In genomic region chr21:17391811-17392340, GRCh38 we compare ENCODE assay signal across 19 cellular contexts.
"Had no signal": no experiment of that assay in that cellular context is flagged by ENCODE, and none has a peak within 500 bp of the region (broad histone marks: within the 10 kb centered on the region; RNA-seq: fewer than 3 reads in every experiment).

No MANE protein-coding gene starts in this region.

- H3K9me3 ChIP-seq: adrenal gland, body of pancreas, stomach, thoracic aorta had no signal

- H3K36me3 Mint-ChIP-seq: activated naive CD4-positive, alpha-beta T cell treated with anti-CD3 and anti-CD28 coated beads, Interleukin-2, amount 10 ng/mL, durations not matched to agents 7 days and 5 days; naive thymus-derived CD8-positive, alpha-beta T cell; WTC11 had no signal

- H3K27ac ChIP-seq: adrenal gland, body of pancreas, stomach, thoracic aorta had no signal

- H3K4me1 ChIP-seq: adrenal gland, body of pancreas, stomach had no signal

- ATAC-seq: body of pancreas; effector memory CD8-positive, alpha-beta T cell; left lobe of liver; naive thymus-derived CD8-positive, alpha-beta T cell; right cardiac atrium; WTC11 had no signal

- DNase-seq: activated CD4-positive, alpha-beta T cell treated with anti-CD3 and anti-CD28 coated beads, Interleukin-2, amount 50 U/mL, for 1 hour; activated naive CD4-positive, alpha-beta T cell treated with anti-CD3 and anti-CD28 coated beads, Interleukin-2, amount 10 ng/mL, durations not matched to agents 7 days and 5 days; activated T-cell treated with anti-CD3 and anti-CD28 coated beads for 4 hours; adrenal gland; body of pancreas; cerebellar nuclear complex; effector memory CD8-positive, alpha-beta T cell; erythroblast; mammary epithelial cell; naive thymus-derived CD8-positive, alpha-beta T cell; nucleus accumbens; right cardiac atrium; small intestine; stomach had no signal

- H3K36me3 ChIP-seq: adrenal gland, stomach, thoracic aorta had no signal

- H3K27me3 Mint-ChIP-seq: activated naive CD4-positive, alpha-beta T cell treated with anti-CD3 and anti-CD28 coated beads, Interleukin-2, amount 10 ng/mL, durations not matched to agents 7 days and 5 days; effector memory CD8-positive, alpha-beta T cell had no signal

- H3K9me3 Mint-ChIP-seq: activated naive CD4-positive, alpha-beta T cell treated with anti-CD3 and anti-CD28 coated beads, Interleukin-2, amount 10 ng/mL, durations not matched to agents 7 days and 5 days; activated T-helper 2 cell treated with anti-CD3 and anti-CD28 coated beads, Interferon-gamma antibody, Interleukin-2, Interleukin-4, amounts not matched to agents 10 μg/mL and 5 μg/mL and 100 μg/mL, durations not matched to agents 14 hours and 24 hours and 36 hours; dendritic cell treated with granulocyte-macrophage colony-stimulating factor and Interleukin-4, amounts not matched to agents 40 ng/mL and 50 ng/mL, for 4 days; effector memory CD8-positive, alpha-beta T cell; naive thymus-derived CD8-positive, alpha-beta T cell; WTC11 had no signal

- H3K4me3 ChIP-seq: adrenal gland, body of pancreas, stomach, thoracic aorta had no signal

- H3K27ac Mint-ChIP-seq: activated naive CD4-positive, alpha-beta T cell treated with anti-CD3 and anti-CD28 coated beads, Interleukin-2, amount 10 ng/mL, durations not matched to agents 7 days and 5 days; activated T-helper 2 cell treated with anti-CD3 and anti-CD28 coated beads, Interferon-gamma antibody, Interleukin-2, Interleukin-4, amounts not matched to agents 10 μg/mL and 5 μg/mL and 100 μg/mL, durations not matched to agents 14 hours and 24 hours and 36 hours; dendritic cell treated with granulocyte-macrophage colony-stimulating factor and Interleukin-4, amounts not matched to agents 40 ng/mL and 50 ng/mL, for 4 days; effector memory CD8-positive, alpha-beta T cell; naive thymus-derived CD8-positive, alpha-beta T cell; WTC11 had no signal

- H3K27me3 ChIP-seq: adrenal gland, body of pancreas, stomach had no signal

- H3K4me1 Mint-ChIP-seq: activated naive CD4-positive, alpha-beta T cell treated with anti-CD3 and anti-CD28 coated beads, Interleukin-2, amount 10 ng/mL, durations not matched to agents 7 days and 5 days; naive thymus-derived CD8-positive, alpha-beta T cell had no signal

- H3K4me3 Mint-ChIP-seq: activated naive CD4-positive, alpha-beta T cell treated with anti-CD3 and anti-CD28 coated beads, Interleukin-2, amount 10 ng/mL, durations not matched to agents 7 days and 5 days; dendritic cell treated with granulocyte-macrophage colony-stimulating factor and Interleukin-4, amounts not matched to agents 40 ng/mL and 50 ng/mL, for 4 days; effector memory CD8-positive, alpha-beta T cell; naive thymus-derived CD8-positive, alpha-beta T cell; WTC11 had no signal
